In the genomic region with DNA sequence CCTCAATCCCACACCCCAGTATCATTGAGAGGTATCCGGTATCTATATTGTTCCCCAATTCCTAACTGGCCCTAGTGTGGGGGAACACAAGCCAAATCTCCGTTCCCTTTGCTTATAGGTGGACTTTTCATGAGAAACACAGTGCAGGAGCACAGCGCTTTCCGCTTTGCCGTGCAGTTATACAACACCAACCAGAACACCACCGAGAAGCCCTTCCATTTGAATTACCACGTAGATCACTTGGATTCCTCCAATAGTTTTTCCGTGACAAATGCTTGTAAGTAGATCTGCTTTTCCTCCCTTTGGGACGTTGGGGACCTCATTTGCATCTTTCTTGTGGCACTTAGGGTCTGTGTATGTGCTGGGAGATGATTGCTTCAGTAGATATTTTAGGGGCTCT, we compare ENCODE assay signal across 13 cellular contexts. TPM values are rescaled to one million over a fixed set of nuclear protein-coding genes. Genes with fewer than 3 reads are reported as not detected.
DNase-seq lines count a peak whose midpoint lies in the region; ATAC-seq and TF ChIP-seq lines count a peak whose summit lies in the region.
"Had no signal": no experiment of that assay in that cellular context is flagged by ENCODE, and none has a peak within 500 bp of the region (broad histone marks: within the 10 kb centered on the region; RNA-seq: fewer than 3 reads in every experiment).

No MANE protein-coding gene starts in this region.

- TF ChIP-seq EP300 in upper lobe of left lung (IDR thresholded peaks at IDR 0.05): no peak

- H3K4me1 Mint-ChIP-seq in glutamatergic neuron (ENCODE audit: low read depth, unreplicated experiment): peaks cover 14% of the 10 kb centered on the region
- no peaks in the 10 kb centered on the region for H3K4me1 Mint-ChIP-seq in activated naive CD4-positive, alpha-beta T cell treated with anti-CD3 and anti-CD28 coated beads, Interleukin-2, amount 10 ng/mL, durations not matched to agents 7 days and 5 days
- H3K4me1 Mint-ChIP-seq: CD4-positive, CD25-positive, alpha-beta regulatory T cell had no signal

- ATAC-seq in upper lobe of left lung (ENCODE audit: low FRiP score in 2 of 2): no peak

- H3K36me3 Mint-ChIP-seq in glutamatergic neuron (ENCODE audit: unreplicated experiment): no peaks in the 10 kb centered on the region
- H3K36me3 Mint-ChIP-seq in activated naive CD4-positive, alpha-beta T cell treated with anti-CD3 and anti-CD28 coated beads, Interleukin-2, amount 10 ng/mL, durations not matched to agents 7 days and 5 days: no peaks in the 10 kb centered on the region
- H3K36me3 Mint-ChIP-seq: CD4-positive, CD25-positive, alpha-beta regulatory T cell had no signal

- H3K36me3 ChIP-seq in ES-I3 (ENCODE audit: insufficient read depth, low read length) (no peaks in the 10 kb centered on the region), ascending aorta (no peaks in the 10 kb centered on the region), skeletal muscle tissue (ENCODE audit: control insufficient read depth in 3 of 3, insufficient read depth in 3 of 3, low read length in 3 of 3) (no peaks in the 10 kb centered on the region), upper lobe of left lung (no peaks in the 10 kb centered on the region)

- H3K9me3 Mint-ChIP-seq in glutamatergic neuron (ENCODE audit: unreplicated experiment): no peaks in the 10 kb centered on the region
- H3K9me3 Mint-ChIP-seq in activated naive CD4-positive, alpha-beta T cell treated with anti-CD3 and anti-CD28 coated beads, Interleukin-2, amount 10 ng/mL, durations not matched to agents 7 days and 5 days: no peaks in the 10 kb centered on the region

- intact Hi-C loops in ascending aorta (cut with DNase I): loop anchor here (5.0 kb wide), 1 partner anchor 37 kb away; no protein-coding TSS in a partner anchor

- peaks cover 3% of the 10 kb centered on the region for H3K27me3 Mint-ChIP-seq in glutamatergic neuron (ENCODE audit: unreplicated experiment)
- peaks cover 45% of the 10 kb centered on the region for H3K27me3 Mint-ChIP-seq in activated naive CD4-positive, alpha-beta T cell treated with anti-CD3 and anti-CD28 coated beads, Interleukin-2, amount 10 ng/mL, durations not matched to agents 7 days and 5 days

- DNase-seq in ascending aorta (ENCODE audit: low spot score in 2 of 2): no peak
- no peak for DNase-seq in glutamatergic neuron
- DNase-seq in activated naive CD4-positive, alpha-beta T cell treated with anti-CD3 and anti-CD28 coated beads, Interleukin-2, amount 10 ng/mL, durations not matched to agents 7 days and 5 days: no peak
- no peak for DNase-seq in T1000 (lab: John Stamatoyannopoulos, UW)
- DNase-seq in NCI-H524 treated with DMSO at 0.1 percent for 48 hours (lab: John Stamatoyannopoulos, UW): no peak
- no peak for DNase-seq in upper lobe of left lung
- DNase-seq: activated CD4-positive, alpha-beta T cell treated with anti-CD3 and anti-CD28 coated beads, Interleukin-2, amount 50 U/mL, for 1 hour; CD4-positive, CD25-positive, alpha-beta regulatory T cell; stimulated activated CD4-positive, alpha-beta T cell treated with anti-CD3 and anti-CD28 coated beads, Interleukin-2, amount 100 ng/mL, for 48 hours; T-helper 2 cell had no signal

- H3K27ac ChIP-seq in ascending aorta: no peak overlapping the region
- no peak overlapping the region for H3K27ac ChIP-seq in skeletal muscle tissue (ENCODE audit: low read depth, low read length)
- H3K27ac ChIP-seq in upper lobe of left lung: no peak overlapping the region

- H3K4me1 ChIP-seq in ES-I3 (ENCODE audit: insufficient read depth, low read length) (peaks cover 12% of the 10 kb centered on the region), ascending aorta (no peaks in the 10 kb centered on the region), skeletal muscle tissue (ENCODE audit: control insufficient read depth in 3 of 3, insufficient read depth in 3 of 3, low read length in 3 of 3) (peaks cover 0 to 3% (median 2%) of the 10 kb centered on the region in 3 donors), upper lobe of left lung (peaks cover 0 to 6% (median 0%) of the 10 kb centered on the region in 4 donors)

- 53% methylated on average over 8 to 9 of the region's 9 CpGs for WGBS in upper lobe of left lung, 2 donors

- peak overlapping the region; percentile 84; the same call in 1 of the 2 replicates for H3K9ac ChIP-seq in ES-I3 (ENCODE audit: low read depth, low read length)
- no peak overlapping the region for H3K9ac ChIP-seq in skeletal muscle tissue (ENCODE audit: low read depth in 1 of 3, low read length in 3 of 3)

- no peaks in the 10 kb centered on the region for H3K27me3 ChIP-seq in ascending aorta
- peaks cover 5 to 11% (median 8%) of the 10 kb centered on the region in 3 donors for H3K27me3 ChIP-seq in skeletal muscle tissue (ENCODE audit: control insufficient read depth in 3 of 3, insufficient read depth in 3 of 3, low read length in 3 of 3)
- H3K27me3 ChIP-seq in upper lobe of left lung: peaks cover 0 to 10% (median 0%) of the 10 kb centered on the region in 4 donors

- no peaks in the 10 kb centered on the region for H3K9me3 ChIP-seq in ES-I3 (ENCODE audit: control insufficient read depth, insufficient read depth, low read length)
- H3K9me3 ChIP-seq in ascending aorta: no peaks in the 10 kb centered on the region
- H3K9me3 ChIP-seq in skeletal muscle tissue (ENCODE audit: control insufficient read depth in 3 of 3, low read length in 3 of 3): no peaks in the 10 kb centered on the region
- no peaks in the 10 kb centered on the region for H3K9me3 ChIP-seq in upper lobe of left lung

- TF ChIP-seq CTCF in ascending aorta (IDR thresholded peaks at IDR 0.05): no peak
- TF ChIP-seq CTCF in glutamatergic neuron (IDR thresholded peaks at IDR 0.05; ENCODE audit: partially characterized antibody, unreplicated experiment): no peak
- TF ChIP-seq CTCF in upper lobe of left lung (IDR thresholded peaks at IDR 0.05): no peak

- H3K4me3 Mint-ChIP-seq in glutamatergic neuron (ENCODE audit: unreplicated experiment): peak overlapping the region; percentile 97
- no peak overlapping the region for H3K4me3 Mint-ChIP-seq in activated naive CD4-positive, alpha-beta T cell treated with anti-CD3 and anti-CD28 coated beads, Interleukin-2, amount 10 ng/mL, durations not matched to agents 7 days and 5 days
- H3K4me3 Mint-ChIP-seq: CD4-positive, CD25-positive, alpha-beta regulatory T cell had no signal

- peak overlapping the region; percentile 60 to 68 for H3K4me3 ChIP-seq in ascending aorta
- peak overlapping the region in 2 of 3 donors; percentile 22 to 48 for H3K4me3 ChIP-seq in skeletal muscle tissue (ENCODE audit: low read length in 3 of 3)
- no peak overlapping the region for H3K4me3 ChIP-seq in upper lobe of left lung

- CTCF ChIA-PET in activated naive CD4-positive, alpha-beta T cell treated with anti-CD3 and anti-CD28 coated beads, Interleukin-2, amount 10 ng/mL, durations not matched to agents 7 days and 5 days (lab: Charles Lee): no interaction called here

- peak overlapping the region; percentile 34 for H3K27ac Mint-ChIP-seq in glutamatergic neuron (ENCODE audit: unreplicated experiment)
- H3K27ac Mint-ChIP-seq in activated naive CD4-positive, alpha-beta T cell treated with anti-CD3 and anti-CD28 coated beads, Interleukin-2, amount 10 ng/mL, durations not matched to agents 7 days and 5 days: no peak overlapping the region
- H3K27ac Mint-ChIP-seq: CD4-positive, CD25-positive, alpha-beta regulatory T cell had no signal

- no peak for TF ChIP-seq POLR2A in upper lobe of left lung (IDR thresholded peaks at IDR 0.05)

RNA-seq across cellular contexts. Expression of a gene that starts 1.6 kb away (rescaled TPM):
- total RNA-seq in ascending aorta (2.8 TPM), glutamatergic neuron (ENCODE audit: unreplicated experiment) (9.7 TPM), skeletal muscle tissue (5.2 TPM), upper lobe of left lung (under 1 TPM in 3 of 6 donors, not detected in 3; under 0.01 to 0.57 (median 0.29) TPM)
- total RNA-seq: CD4-positive, CD25-positive, alpha-beta regulatory T cell; lung microvascular endothelial cell had no signal

Comparison
In these comparisons a context has a peak if more than half of its experiments do, and no peak if none do; other contexts are left out.
1. H3K4me3 ChIP-seq: peak in ascending aorta (2 of 2) and skeletal muscle tissue (2 of 3); none in upper lobe of left lung (0 of 4).